Comparison of ENCODE assay signal across 1 cellular context in the genomic region with DNA sequence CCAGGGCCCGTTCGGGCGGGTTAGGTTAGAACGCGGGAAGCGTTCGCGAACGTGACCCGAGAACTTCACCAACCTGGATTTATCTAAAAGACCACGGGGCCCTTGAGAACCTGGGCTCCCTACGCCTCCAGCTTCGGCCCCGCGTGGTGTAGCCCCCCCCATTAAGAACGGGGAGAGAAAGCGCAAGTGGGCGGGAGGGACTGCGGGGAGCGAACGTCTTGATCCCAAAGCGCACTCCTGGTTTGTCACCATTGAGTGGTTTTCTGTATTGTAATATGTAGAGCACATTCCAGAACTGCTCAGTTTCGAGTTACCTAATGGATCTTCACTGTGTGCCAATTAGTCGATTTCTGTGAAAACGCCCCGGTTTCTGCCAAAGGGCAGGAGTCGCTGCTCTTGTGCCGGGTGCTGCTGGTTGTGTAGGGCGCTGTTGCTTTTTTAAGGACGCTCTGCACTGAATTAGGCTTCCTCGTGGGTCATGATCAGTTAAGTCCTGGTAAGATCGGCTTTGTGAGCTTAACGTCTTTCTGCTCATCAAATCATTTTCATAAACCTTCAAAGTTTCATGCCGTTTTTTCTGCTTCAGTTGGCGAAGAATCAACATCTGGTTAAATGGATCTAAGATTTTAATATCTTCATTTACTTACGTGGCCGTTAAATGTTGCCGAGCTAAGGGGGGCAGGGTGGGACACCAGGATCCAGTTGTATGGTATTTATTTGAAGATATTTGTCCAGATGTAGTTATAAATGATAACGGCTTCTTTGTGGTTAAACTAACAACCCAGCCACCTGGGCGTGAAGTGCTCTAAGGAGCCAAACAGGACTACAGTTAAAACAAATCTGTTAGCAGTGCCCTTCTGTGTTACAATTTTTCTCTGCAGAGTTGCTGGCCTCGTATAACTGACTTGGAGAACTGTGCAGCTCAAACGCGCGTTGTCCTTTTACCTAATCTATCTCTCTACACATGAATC.
TF ChIP-seq lines count a peak whose summit lies in the region.

No MANE protein-coding gene starts in this region.

TF ChIP-seq in IMR-90, 13 proteins besides CTCF, POLR2A, EP300 and RAD21:
- TF ChIP-seq RFX5 (IDR thresholded peaks at IDR 0.05; ENCODE audit: low read depth, low read length) (no peak), CHD1 (IDR thresholded peaks at IDR 0.05; ENCODE audit: low read depth, low read length) (no peak), CEBPB (IDR thresholded peaks at IDR 0.05; ENCODE audit: low read depth, low read length) (0 out of 2 replicates have a peak, but pooled peaks have one; percentile 3), BHLHE40 (IDR thresholded peaks at IDR 0.05; ENCODE audit: low read depth, low read length) (no peak), MAFK (IDR thresholded peaks at IDR 0.05; ENCODE audit: low read depth, low read length) (no peak), MAZ (IDR thresholded peaks at IDR 0.05; ENCODE audit: borderline replicate concordance, low read depth, low read length) (0 out of 2 replicates have a peak, but pooled peaks have one; percentile 8)
- TF ChIP-seq, protein P1, sequence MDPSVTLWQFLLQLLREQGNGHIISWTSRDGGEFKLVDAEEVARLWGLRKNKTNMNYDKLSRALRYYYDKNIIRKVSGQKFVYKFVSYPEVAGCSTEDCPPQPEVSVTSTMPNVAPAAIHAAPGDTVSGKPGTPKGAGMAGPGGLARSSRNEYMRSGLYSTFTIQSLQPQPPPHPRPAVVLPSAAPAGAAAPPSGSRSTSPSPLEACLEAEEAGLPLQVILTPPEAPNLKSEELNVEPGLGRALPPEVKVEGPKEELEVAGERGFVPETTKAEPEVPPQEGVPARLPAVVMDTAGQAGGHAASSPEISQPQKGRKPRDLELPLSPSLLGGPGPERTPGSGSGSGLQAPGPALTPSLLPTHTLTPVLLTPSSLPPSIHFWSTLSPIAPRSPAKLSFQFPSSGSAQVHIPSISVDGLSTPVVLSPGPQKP (IDR thresholded peaks at IDR 0.05; ENCODE audit: borderline replicate concordance, low read depth, low read length): no peak
